In the genomic region with DNA sequence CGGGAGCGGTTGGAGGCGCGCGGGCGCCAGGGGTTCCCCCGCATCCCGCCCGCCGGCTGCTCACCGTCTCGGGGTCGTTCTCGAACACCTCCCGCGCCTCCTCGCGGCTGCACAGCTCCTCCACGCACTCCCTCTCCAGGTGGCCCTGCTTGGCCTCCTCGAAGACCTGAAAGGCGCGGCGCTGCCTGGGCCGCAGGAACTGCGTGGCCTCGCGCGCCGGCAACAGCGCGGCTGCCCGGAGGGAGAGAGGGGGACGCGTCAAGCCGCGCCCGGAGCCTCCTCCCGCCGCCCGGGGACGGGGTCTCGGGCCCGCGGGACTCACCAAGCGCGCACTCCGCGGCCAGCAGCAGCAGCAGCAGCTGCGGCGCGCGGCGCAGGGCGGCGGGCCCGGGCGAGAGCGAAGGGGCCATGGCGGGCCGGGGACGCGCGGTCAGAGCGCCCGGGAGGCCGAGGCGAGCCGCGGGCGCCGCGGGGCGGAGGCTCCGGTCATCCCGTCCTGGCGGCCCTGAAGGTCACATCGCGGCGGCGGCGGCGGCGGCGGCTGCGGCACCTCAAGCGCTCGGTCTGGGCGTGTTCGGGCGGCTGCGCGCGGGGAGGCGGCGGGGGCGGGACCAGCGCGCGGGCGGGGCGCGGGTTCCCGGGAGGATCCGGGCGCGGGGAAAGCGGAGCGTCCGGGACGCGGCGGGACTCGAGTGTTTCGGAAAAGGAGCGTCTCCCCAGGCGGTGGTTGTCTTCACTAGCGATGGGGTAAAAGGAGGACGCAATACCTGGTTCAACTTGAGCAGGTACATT, we compare ENCODE assay signal across 8 cellular contexts. TPM values are rescaled to one million over a fixed set of nuclear protein-coding genes. Genes with fewer than 3 reads are reported as not detected.
A peak's percentile ranks its signal among the peaks of the same experiment; 100 is the strongest.
DNase-seq lines count a peak whose midpoint lies in the region; FAIRE-seq and TF ChIP-seq lines count a peak whose summit lies in the region.

A gene (minus strand): TSS at position 566 of the 792 bp plus-strand sequence. CDS start 156 bp downstream, at position 410.

- H3K27me3 ChIP-seq in NT2/D1 (ENCODE audit: insufficient read depth, insufficient read length) (peaks cover 41% of the 10 kb centered on the region), smooth muscle cell (ENCODE audit: low read depth) (peaks cover 22% of the 10 kb centered on the region)

- peak within 1 kb of the TSS; percentile 92 for H3K9ac ChIP-seq in NT2/D1 (ENCODE audit: insufficient read length, low read depth)
- peak within 1 kb of the TSS; percentile 73 to 82 for H3K9ac ChIP-seq in kidney (ENCODE audit: low read length in 2 of 2)
- H3K9ac ChIP-seq in smooth muscle cell (ENCODE audit: low read depth), result no peak within 1 kb of the TSS

- BruUV-seq in OCI-LY7 (replicated peaks; lab: Mats Ljungman, UMichigan), result no TSS peak

- in situ Hi-C loops in ACHN (cut with HindIII; ENCODE audit: low pct_ligation_motif_present, low pct_unique_long_range_greater_than_20kb, low sequenced_read_pairs), result no loop called here

- H3F3A ChIP-seq in smooth muscle cell (ENCODE audit: low read depth), result peaks cover 3% of the 10 kb centered on the region

- TF ChIP-seq CTCF in kidney (IDR thresholded peaks at IDR 0.05; ENCODE audit: borderline replicate concordance, extremely low read depth, insufficient read depth), result no peak
- peak; percentile 22 for TF ChIP-seq CTCF in smooth muscle cell (IDR thresholded peaks at IDR 0.05; ENCODE audit: borderline replicate concordance, insufficient read depth, poor library complexity, severe bottlenecking)
- TF ChIP-seq CTCF in OCI-LY7 (conservative IDR thresholded peaks at IDR 0.05; ENCODE audit: low read length), result no peak

- H3K9me3 ChIP-seq in NT2/D1 (ENCODE audit: insufficient read depth, low read length) (no peaks in the 10 kb centered on the region), kidney (ENCODE audit: control insufficient read depth in 1 of 2, low read length in 2 of 2) (no peaks in the 10 kb centered on the region), smooth muscle cell (replicated peaks; ENCODE audit: low read depth) (no peaks in the 10 kb centered on the region), OCI-LY7 (ENCODE audit: low read length) (no peaks in the 10 kb centered on the region)

- CTCF ChIA-PET in OCI-LY7 (lab: Charles Lee; ENCODE audit: unreplicated experiment), result no interaction called here

- peaks cover 35% of the 10 kb centered on the region for H4K20me1 ChIP-seq in smooth muscle cell (ENCODE audit: low read depth)
- no peaks in the 10 kb centered on the region for H4K20me1 ChIP-seq in OCI-LY7 (ENCODE audit: insufficient read depth, low read length)

- FAIRE-seq in kidney (lab: Jason Lieb, UNC), result no peak

- peak within 1 kb of the TSS; percentile 73 for H3K4me3 ChIP-seq in NT2/D1 (ENCODE audit: insufficient read length, low read depth)
- H3K4me3 ChIP-seq in kidney (ENCODE audit: low read length in 2 of 2), result peak within 1 kb of the TSS; percentile 77 to 86
- H3K4me3 ChIP-seq in smooth muscle cell, result peak within 1 kb of the TSS; percentile 70
- no peak within 1 kb of the TSS for H3K4me3 ChIP-seq in OCI-LY7 (ENCODE audit: low read depth, low read length, poor library complexity, severe bottlenecking)

- peaks cover 23% of the 10 kb centered on the region for H3K4me1 ChIP-seq in NT2/D1 (ENCODE audit: insufficient read depth, insufficient read length)
- peaks cover 11 to 38% of the 10 kb centered on the region in 2 donors for H3K4me1 ChIP-seq in kidney (ENCODE audit: control insufficient read depth in 1 of 2, insufficient read depth in 1 of 2, low read depth in 1 of 2, low read length in 2 of 2)
- H3K4me1 ChIP-seq in smooth muscle cell (ENCODE audit: low read depth), result peaks cover 26% of the 10 kb centered on the region
- H3K4me1 ChIP-seq in OCI-LY7 (ENCODE audit: insufficient read depth, low read length, poor library complexity, severe bottlenecking), result no peaks in the 10 kb centered on the region

- H2AFZ ChIP-seq in smooth muscle cell (ENCODE audit: low read depth) (peak within 1 kb of the TSS; percentile 86), OCI-LY7 (ENCODE audit: low read length) (no peak within 1 kb of the TSS)

- H3K4me2 ChIP-seq in smooth muscle cell, result peak within 1 kb of the TSS; percentile 99
- no peak within 1 kb of the TSS for H3K4me2 ChIP-seq in OCI-LY7 (ENCODE audit: low read length)

- DNase-seq in ACHN, result peak; percentile 54
- peak; percentile 39 for DNase-seq in GM19238 (ENCODE audit: insufficient read length, low spot score)
- DNase-seq in NT2/D1 (ENCODE audit: low read depth, low spot score), result no peak
- DNase-seq in cerebellar cortex (ENCODE audit: low spot score), result peak; percentile 29
- DNase-seq in kidney, result peak; percentile 83
- no peak for DNase-seq in smooth muscle cell (lab: John Stamatoyannopoulos, UW; ENCODE audit: unreplicated experiment)
- no peak for DNase-seq in OCI-LY7 (ENCODE audit: low spot score)
- no peak for DNase-seq in stimulated activated CD4-positive, alpha-beta T cell treated with anti-CD3 and anti-CD28 coated beads, Interleukin-4, amount 100 ng/mL, for 4 hours

- WGBS in smooth muscle cell (ENCODE audit: low lambda C conversion rate), result 1% methylated on average over 33 of the region's 118 CpGs

- H3K9me2 ChIP-seq in OCI-LY7 (ENCODE audit: insufficient read depth, low read length), result no peaks in the 10 kb centered on the region

- no peaks in the 10 kb centered on the region for H3K79me2 ChIP-seq in smooth muscle cell (ENCODE audit: low read depth)
- no peaks in the 10 kb centered on the region for H3K79me2 ChIP-seq in OCI-LY7 (ENCODE audit: insufficient read depth, low read depth, low read length)

- H3K27ac ChIP-seq in kidney (ENCODE audit: low read depth in 2 of 2, low read length in 2 of 2) (peak within 1 kb of the TSS; percentile 72 to 76), smooth muscle cell (ENCODE audit: low read depth) (no peak within 1 kb of the TSS), OCI-LY7 (ENCODE audit: low read depth, low read length, poor library complexity, severe bottlenecking) (no peak within 1 kb of the TSS)

- intact Hi-C loops in kidney (cut with DNase I) (no loop called here), OCI-LY7 (cut with micrococcal nuclease; ENCODE audit: unreplicated experiment) (no loop called here)

- H3K36me3 ChIP-seq in NT2/D1 (ENCODE audit: insufficient read depth, insufficient read length, low read length) (peaks cover 12% of the 10 kb centered on the region), kidney (ENCODE audit: control insufficient read depth in 1 of 2, insufficient read depth in 2 of 2, low read length in 2 of 2) (peaks cover 6 to 9% of the 10 kb centered on the region in 2 donors), smooth muscle cell (ENCODE audit: low read depth) (no peaks in the 10 kb centered on the region), OCI-LY7 (ENCODE audit: insufficient read depth, low read length) (no peaks in the 10 kb centered on the region)

- POLR2A ChIA-PET in OCI-LY7 (lab: Charles Lee), result no interaction called here

RNA-seq across cellular contexts. Expression of the gene that starts here (rescaled TPM):
- total RNA-seq in kidney (83.5 TPM), smooth muscle cell (21.7 and 25.6 TPM in 2 replicates), OCI-LY7 (2022) (not detected in 2 replicates)
- polyA plus RNA-seq in kidney (ENCODE audit: insufficient read depth, low read depth, low replicate concordance) (135 TPM), smooth muscle cell (45.2 and 58.5 TPM in 2 replicates)
- total RNA-seq in OCI-LY7 (2014; rRNA removed; shearing (Covaris generic)), result not detected in 2 replicates

Comparison
In these comparisons a context has a peak if more than half of its experiments do, and no peak if none do; other contexts are left out.
1. RNA of the gene that starts here (total RNA-seq): 83.5 TPM in kidney (single experiment) and 21.7 to 25.6 TPM in smooth muscle cell; not detected in OCI-LY7; every median in the first group is over 10 times any median in the second.
2. DNase-seq: peak in ACHN (single experiment), GM19238 (single experiment), cerebellar cortex (single experiment) and kidney (single experiment); none in NT2/D1 (single experiment), smooth muscle cell (single experiment), OCI-LY7 (single experiment) and stimulated activated CD4-positive, alpha-beta T cell treated with anti-CD3 and anti-CD28 coated beads, Interleukin-4, amount 100 ng/mL, for 4 hours (0 of 2).
3. H3K27ac ChIP-seq: peak in kidney (2 of 2); none in smooth muscle cell (single experiment) and OCI-LY7 (single experiment).